14 cellular contexts compared by ENCODE assay signal in the genomic region with DNA sequence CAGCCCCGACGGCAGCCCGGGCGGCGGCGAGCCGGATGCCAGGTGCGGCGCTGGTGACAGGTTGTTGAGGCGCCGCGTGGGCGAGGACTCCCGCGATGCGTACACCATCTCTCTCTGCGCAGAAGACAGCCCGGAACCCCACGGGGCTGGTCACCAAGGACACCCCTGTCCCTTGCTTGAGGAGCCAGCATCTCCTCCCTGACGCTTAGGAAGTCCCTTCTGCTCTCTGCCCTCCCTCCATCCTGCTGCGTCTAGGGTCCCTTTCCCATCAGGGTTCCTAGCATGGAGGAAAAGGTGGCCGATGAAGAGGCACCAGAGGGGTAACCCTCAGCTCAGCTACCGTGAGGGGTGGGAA.
"Had no signal": no experiment of that assay in that cellular context is flagged by ENCODE, and none has a peak within 500 bp of the region (broad histone marks: within the 10 kb centered on the region; RNA-seq: fewer than 3 reads in every experiment).

No MANE protein-coding gene starts in this region.

- H3K9me3 ChIP-seq: gastrocnemius medialis, heart right ventricle, testis, upper lobe of right lung had no signal

- DNase-seq: activated CD4-positive, alpha-beta T cell treated with anti-CD3 and anti-CD28 coated beads, Interleukin-2, amount 50 U/mL, for 1 hour; activated CD8-positive, alpha-beta memory T cell treated with anti-CD3 and anti-CD28 coated beads, Interleukin-2, amount 10 ng/mL, durations not matched to agents 7 days and 5 days; activated T-cell treated with anti-CD3 and anti-CD28 coated beads, Interleukin-2, amount 50 U/mL, for 1 hour; gastrocnemius medialis; heart right ventricle; left colon; midbrain; stimulated activated CD8-positive, alpha-beta memory T cell treated with anti-CD3 and anti-CD28 coated beads, Interleukin-4, amount 100 ng/mL, for 48 hours; T-helper 2 cell; testis; upper lobe of right lung had no signal

- H3K27ac Mint-ChIP-seq: activated CD8-positive, alpha-beta memory T cell treated with anti-CD3 and anti-CD28 coated beads, Interleukin-2, amount 10 ng/mL, durations not matched to agents 7 days and 5 days; endodermal cell; stimulated activated naive CD8-positive, alpha-beta T cell treated with anti-CD3 and anti-CD28 coated beads, Interleukin-15, Interleukin-2, amounts not matched to agents 100 ng/mL and 50 ng/mL, for 24 hours had no signal

- H3K36me3 ChIP-seq: gastrocnemius medialis, heart right ventricle, upper lobe of right lung had no signal

- H3K4me3 ChIP-seq: gastrocnemius medialis, heart right ventricle, upper lobe of right lung had no signal

- H3K4me3 Mint-ChIP-seq: activated CD8-positive, alpha-beta memory T cell treated with anti-CD3 and anti-CD28 coated beads, Interleukin-2, amount 10 ng/mL, durations not matched to agents 7 days and 5 days; endodermal cell; stimulated activated naive CD8-positive, alpha-beta T cell treated with anti-CD3 and anti-CD28 coated beads, Interleukin-15, Interleukin-2, amounts not matched to agents 100 ng/mL and 50 ng/mL, for 24 hours had no signal

- H3K27ac ChIP-seq: gastrocnemius medialis, heart right ventricle, parathyroid adenoma, testis, upper lobe of right lung had no signal

- H3K9me3 Mint-ChIP-seq: endodermal cell; stimulated activated naive CD8-positive, alpha-beta T cell treated with anti-CD3 and anti-CD28 coated beads, Interleukin-15, Interleukin-2, amounts not matched to agents 100 ng/mL and 50 ng/mL, for 24 hours had no signal

- H3K27me3 ChIP-seq: testis had no signal

- H3K36me3 Mint-ChIP-seq: activated CD8-positive, alpha-beta memory T cell treated with anti-CD3 and anti-CD28 coated beads, Interleukin-2, amount 10 ng/mL, durations not matched to agents 7 days and 5 days had no signal

- ATAC-seq: activated CD8-positive, alpha-beta memory T cell treated with anti-CD3 and anti-CD28 coated beads, Interleukin-2, amount 10 ng/mL, durations not matched to agents 7 days and 5 days; gastrocnemius medialis; heart right ventricle; left colon; upper lobe of right lung had no signal
